8 cellular contexts compared by ENCODE assay signal in genomic region chr12:10212623-10213131, GRCh38. TPM values are rescaled to one million over a fixed set of nuclear protein-coding genes. Genes with fewer than 3 reads are reported as not detected.
DNase-seq lines count a peak whose midpoint lies in the region; ATAC-seq and TF ChIP-seq lines count a peak whose summit lies in the region.

GABARAPL1 (plus strand) TSS chr12:10212877; CDS start chr12:10213130, 253 bp downstream.

- no peak for TF ChIP-seq CTCF in GM12865 (IDR thresholded peaks at IDR 0.05; ENCODE audit: insufficient read depth, low read depth, low read length, missing control alignments)

- ATAC-seq in HG02798 (IDR thresholded peaks at IDR 0.05; ENCODE audit: poor library complexity, unreplicated experiment): peak; percentile 75
- peak; percentile 75 for ATAC-seq in left lobe of liver
- ATAC-seq in GM21825 (IDR thresholded peaks at IDR 0.05; ENCODE audit: unreplicated experiment): no peak

- DNase-seq in GM12865 (ENCODE audit: low read depth): peak; percentile 69
- peak; percentile 25 for DNase-seq in NCI-H2196 treated with DMSO at 0.1 percent for 48 hours (lab: John Stamatoyannopoulos, UW; ENCODE audit: unreplicated experiment)
- peak; percentile 82 for DNase-seq in activated CD4-positive, alpha-beta T cell treated with anti-CD3 and anti-CD28 coated beads, Interleukin-2, amount 50 U/mL, for 1 hour
- peak; percentile 70 for DNase-seq in dedifferentiated amniotic fluid mesenchymal stem cell (ENCODE audit: extremely low spot score)
- DNase-seq in left lobe of liver (ENCODE audit: low spot score): peak; percentile 92
- DNase-seq in stimulated activated CD4-positive, alpha-beta T cell treated with anti-CD3 and anti-CD28 coated beads, Interleukin-1b, Interleukin-23, amount 100 ng/mL, for 4 hours (ENCODE audit: low read depth in 2 of 2): peak; percentile 68 to 69

- peak within 1 kb of the TSS; percentile 68 for H3K4me3 ChIP-seq in GM12865 (ENCODE audit: low read depth, low read length)

RNA-seq across cellular contexts. Expression of gene GABARAPL1, which starts in this region (rescaled TPM):
- total RNA-seq in left lobe of liver: 92.9 TPM

Comparison
In these comparisons a context has a peak if more than half of its experiments do, and no peak if none do; other contexts are left out.
1. DNase-seq: peak in every context shown above with its lines; median percentile 92 in left lobe of liver; 82 in activated CD4-positive, alpha-beta T cell treated with anti-CD3 and anti-CD28 coated beads, Interleukin-2, amount 50 U/mL, for 1 hour; 70 in dedifferentiated amniotic fluid mesenchymal stem cell; 69 in GM12865; 68 in stimulated activated CD4-positive, alpha-beta T cell treated with anti-CD3 and anti-CD28 coated beads, Interleukin-1b, Interleukin-23, amount 100 ng/mL, for 4 hours; 25 in NCI-H2196 treated with DMSO at 0.1 percent for 48 hours.